ENCODE assay signal across 8 cellular contexts in genomic region chr1:145475369-145475915, GRCh38. TPM values are rescaled to one million over a fixed set of nuclear protein-coding genes. Genes with fewer than 3 reads are reported as not detected.
DNase-seq lines count a peak whose midpoint lies in the region; ATAC-seq, FAIRE-seq and TF ChIP-seq lines count a peak whose summit lies in the region.
"Not testable (repeated sequence)": the region's sequence is repeated elsewhere in the genome, so short reads cannot be mapped to it uniquely, and the experiment has no call there.

No MANE protein-coding gene starts in this region.

- WGBS in A549 (ENCODE audit: missing lambda C conversion rate), result 77% methylated on average over 11 of the region's 41 CpGs
- WGBS in spleen, 5 donors, result 3 to 20% (median 6%) methylated on average over 1 to 41 of the region's 41 CpGs

- not testable (repeated sequence) for H3K9me3 Mint-ChIP-seq in WTC11

- not testable (repeated sequence) for H3K9me3 ChIP-seq in A549; HEK293 (ENCODE audit: control insufficient read depth, insufficient read depth, low read depth, low read length); cardiac muscle cell (ENCODE audit: low read depth); spleen

- H3K27me3 ChIP-seq in cardiac muscle cell (peaks cover 25% of the 10 kb centered on the region), spleen (replicated peaks in 1 of 7) (peaks cover 0 to 32% (median 6%) of the 10 kb centered on the region in 7 donors)

- not testable (repeated sequence) for TF ChIP-seq EP300 in A549 (IDR thresholded peaks at IDR 0.05)

- peak; percentile 80 to 86 for ATAC-seq in A549
- ATAC-seq in WTC11, result peak; percentile 83

- intact Hi-C loops in spleen (cut with DNase I; ENCODE audit: low total_unique reads), result not testable (repeated sequence)

- not testable (repeated sequence) for H3K27ac Mint-ChIP-seq in WTC11

- TF ChIP-seq CTCF in A549 (IDR thresholded peaks at IDR 0.05); HEK293 (tag by site-specific recombination; IDR thresholded peaks at IDR 0.05); WTC11 (IDR thresholded peaks at IDR 0.05); cardiac muscle cell (IDR thresholded peaks at IDR 0.05; ENCODE audit: low read depth, low read length); spleen (IDR thresholded peaks at IDR 0.05 in 8 of 11, conservative IDR thresholded peaks at IDR 0.05 in 3 of 11): not testable (repeated sequence)

- H3K4me3 Mint-ChIP-seq in WTC11, result peak overlapping the region; percentile 85

- FAIRE-seq in A549 (lab: Jason Lieb, UNC), result not testable (repeated sequence)

- H3K4me3 ChIP-seq in A549, result peak overlapping the region; percentile 38
- H3K4me3 ChIP-seq in HEK293 (ENCODE audit: low read depth, low read length), result peak overlapping the region; percentile 32
- peak overlapping the region; percentile 34 for H3K4me3 ChIP-seq in cardiac muscle cell
- peak overlapping the region in 2 of 8 donors; percentile 13 to 47 for H3K4me3 ChIP-seq in spleen

- POLR2A ChIA-PET in A549 (lab: Yijun Ruan, JAX); HEK293 (lab: Yijun Ruan, JAX); WTC11 (lab: Charles Lee): not testable (repeated sequence)

- CTCF ChIA-PET in A549 (lab: Yijun Ruan, JAX); HEK293 (lab: Yijun Ruan, JAX); WTC11 (lab: Charles Lee): not testable (repeated sequence)

- H3K4me1 Mint-ChIP-seq in WTC11, result not testable (repeated sequence)

- H3K4me1 ChIP-seq in A549; HEK293 (ENCODE audit: control insufficient read depth, insufficient read depth, low read length); cardiac muscle cell (ENCODE audit: low read depth); spleen: not testable (repeated sequence)

- peaks cover 24% of the 10 kb centered on the region for H3K27me3 Mint-ChIP-seq in WTC11 (ENCODE audit: low read depth)

- not testable (repeated sequence) for H3K4me2 ChIP-seq in A549

- TF ChIP-seq RAD21 in A549 (conservative IDR thresholded peaks at IDR 0.05 in 1 of 2, IDR thresholded peaks at IDR 0.05 in 1 of 2), result not testable (repeated sequence)

- peak overlapping the region in 1 of 2 experiments; percentile 68; a peak in 1 of 6 replicates for H3K27ac ChIP-seq in A549
- peak overlapping the region; percentile 56; the same call in 1 of the 2 replicates for H3K27ac ChIP-seq in HEK293 (ENCODE audit: extremely low read depth, low read depth, low read length)
- not testable (repeated sequence) for H3K27ac ChIP-seq in cardiac muscle cell, spleen

- H3K36me3 ChIP-seq in HEK293 (ENCODE audit: control insufficient read depth in 2 of 2, insufficient read depth in 1 of 2, low read length in 2 of 2); cardiac muscle cell; spleen: not testable (repeated sequence)

- not testable (repeated sequence) for TF ChIP-seq POLR2A in A549 (IDR thresholded peaks at IDR 0.05; ENCODE audit: low read length); spleen (IDR thresholded peaks at IDR 0.05)

- H3K36me3 Mint-ChIP-seq in WTC11, result not testable (repeated sequence)

- peak in 1 of 2 experiments; percentile 59 for DNase-seq in A549 (ENCODE audit: low read depth in 1 of 2, low spot score in 1 of 2)
- DNase-seq in WTC11 (ENCODE audit: low spot score), result peak; percentile 67
- peak; percentile 26 for DNase-seq in activated naive CD4-positive, alpha-beta T cell treated with anti-CD3 and anti-CD28 coated beads, Interleukin-2, amount 50 U/mL, for 16 hours
- DNase-seq in dermis blood vessel endothelial cell, result peak; percentile 18
- DNase-seq in cardiac muscle cell (ENCODE audit: low read depth in 1 of 2, low spot score in 1 of 2), result peak; percentile 6 to 20
- DNase-seq in midbrain (lab: John Stamatoyannopoulos, UW), result peak; percentile 4
- peak; percentile 41 for DNase-seq in spleen

TF ChIP-seq in A549, 52 proteins besides CTCF, POLR2A, EP300 and RAD21:
- peak; percentile 38 for TF ChIP-seq SREBF2 (IDR thresholded peaks at IDR 0.05)
TF ChIP-seq in A549: peak in this region for 1; not testable (repeated sequence) for 51.

TF ChIP-seq in HEK293, 187 proteins besides CTCF, POLR2A, EP300 and RAD21 (continues in another document):
- TF ChIP-seq, protein P1, sequence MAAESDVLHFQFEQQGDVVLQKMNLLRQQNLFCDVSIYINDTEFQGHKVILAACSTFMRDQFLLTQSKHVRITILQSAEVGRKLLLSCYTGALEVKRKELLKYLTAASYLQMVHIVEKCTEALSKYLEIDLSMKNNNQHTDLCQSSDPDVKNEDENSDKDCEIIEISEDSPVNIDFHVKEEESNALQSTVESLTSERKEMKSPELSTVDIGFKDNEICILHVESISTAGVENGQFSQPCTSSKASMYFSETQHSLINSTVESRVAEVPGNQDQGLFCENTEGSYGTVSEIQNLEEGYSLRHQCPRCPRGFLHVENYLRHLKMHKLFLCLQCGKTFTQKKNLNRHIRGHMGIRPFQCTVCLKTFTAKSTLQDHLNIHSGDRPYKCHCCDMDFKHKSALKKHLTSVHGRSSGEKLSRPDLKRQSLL (tag by site-specific recombination; IDR thresholded peaks at IDR 0.05), result peak; percentile 98
- TF ChIP-seq ZXDB (tag by site-specific recombination; IDR thresholded peaks at IDR 0.05), result peak; percentile 32; the same call in 1 of the 2 replicates
- peak; percentile 81 for TF ChIP-seq ZBTB8A (tag by site-specific recombination; IDR thresholded peaks at IDR 0.05)
- 0 out of 2 replicates have a peak, but pooled peaks have one; percentile 47 for TF ChIP-seq ZSCAN30 (tag by site-specific recombination; IDR thresholded peaks at IDR 0.05)
- peak; percentile 71; the same call in 1 of the 2 replicates for TF ChIP-seq ZNF660 (tag by site-specific recombination; IDR thresholded peaks at IDR 0.05)
- peak; percentile 49 for TF ChIP-seq SP7 (tag by site-specific recombination; IDR thresholded peaks at IDR 0.05)
- 0 out of 2 replicates have a peak, but pooled peaks have one; percentile 30 for TF ChIP-seq ZNF24 (tag by site-specific recombination; IDR thresholded peaks at IDR 0.05)

TF ChIP-seq in WTC11, 78 proteins besides CTCF, POLR2A, EP300 and RAD21:
- TF ChIP-seq HMGXB4 (CRISPR knock-in tag; IDR thresholded peaks at IDR 0.05), result 0 out of 2 replicates have a peak, but pooled peaks have one; percentile 31
TF ChIP-seq in WTC11: peak in this region for 1; not testable (repeated sequence) for 77.

RNA-seq across cellular contexts. Expression of gene NBPF20, which starts 50.0 kb away (rescaled TPM):
- polyA plus RNA-seq in A549 (2011; rRNA removed) (5.1 and 5.5 TPM in 2 replicates), A549 (2017; fragmentation: RNase III; extraction: RNeasy Plus Mini Kit Qiagen cat#74134 plus additional on column Dnase treatment) (1.3 to 1.6 TPM (median 1.5 TPM) in 3 replicates), cardiac muscle cell (0.70 and 1.6 TPM in 2 replicates), spleen (1 to 10 TPM in 1 of 3 donors, under 1 TPM in 2; 0.48 to 1.5 (median 0.64) TPM)
- polyA plus RNA-seq in A549 (2012; cell fraction: cytosol; rRNA removed), result 1.2 and 1.3 TPM in 2 replicates
- 3.2 and 3.8 TPM in 2 replicates for polyA plus RNA-seq in A549 (2012; cell fraction: nucleus; rRNA removed)
- 5.7 and 5.9 TPM in 2 replicates for polyA minus RNA-seq in A549 (2011; rRNA and poly(A)+ RNA removed)
- total RNA-seq in WTC11 (2021) (0.44 to 0.69 TPM (median 0.66 TPM) in 3 replicates), dermis blood vessel endothelial cell (3.2 and 5.6 TPM in 2 replicates), cardiac muscle cell (1.3 and 2.4 TPM in 2 replicates), spleen (1 to 10 TPM; 3.2 to 5.2 (median 3.8) TPM)
